ENCODE assay signal across 15 cellular contexts in genomic region chr1:86516366-86516765, GRCh38. TPM values are rescaled to one million over a fixed set of nuclear protein-coding genes. Genes with fewer than 3 reads are reported as not detected.
"Had no signal": no experiment of that assay in that cellular context is flagged by ENCODE, and none has a peak within 500 bp of the region (broad histone marks: within the 10 kb centered on the region; RNA-seq: fewer than 3 reads in every experiment).

No MANE protein-coding gene starts in this region.

- H3K9me3 ChIP-seq: prostate gland, right lobe of liver, spleen, upper lobe of left lung had no signal

- H3K27me3 ChIP-seq: right lobe of liver, spleen, upper lobe of left lung had no signal

- H3K4me3 ChIP-seq: prostate gland, right lobe of liver, spleen, upper lobe of left lung had no signal

- H3K27ac ChIP-seq: prostate gland, right lobe of liver, spleen, upper lobe of left lung, VCaP had no signal

- DNase-seq: activated CD4-positive, alpha-beta memory T cell treated with anti-CD3 and anti-CD28 coated beads, Interleukin-2, amount 10 ng/mL, durations not matched to agents 7 days and 5 days; activated CD8-positive, alpha-beta memory T cell treated with anti-CD3 and anti-CD28 coated beads, Interleukin-2, amount 50 U/mL, for 4 hours; activated naive CD8-positive, alpha-beta T cell treated with anti-CD3 and anti-CD28 coated beads, Interleukin-2, amount 10 ng/mL, durations not matched to agents 7 days and 5 days; left cardiac atrium; occipital lobe; right lobe of liver; spleen; stimulated activated CD4-positive, alpha-beta T cell treated with anti-CD3 and anti-CD28 coated beads, Interleukin-2, amount 100 ng/mL, for 24 hours; stimulated activated naive CD4-positive, alpha-beta T cell treated with Interleukin-2 at 50 U/mL for 16 hours; T-cell; T1000; upper lobe of left lung had no signal

- H3K36me3 ChIP-seq: prostate gland, right lobe of liver, spleen, upper lobe of left lung had no signal

- H3K4me1 ChIP-seq: prostate gland, right lobe of liver, spleen, upper lobe of left lung had no signal

- ATAC-seq: left cardiac atrium, T-cell had no signal

RNA-seq across cellular contexts. Expression of gene CLCA4, which starts 30.5 kb away (rescaled TPM):
- total RNA-seq: activated CD4-positive, alpha-beta memory T cell treated with anti-CD3 and anti-CD28 coated beads, Interleukin-2, amount 10 ng/mL, durations not matched to agents 7 days and 5 days; activated naive CD8-positive, alpha-beta T cell treated with anti-CD3 and anti-CD28 coated beads, Interleukin-2, amount 10 ng/mL, durations not matched to agents 7 days and 5 days; chondrocyte; left cardiac atrium; occipital lobe; T-cell had no signal

RNA-seq across cellular contexts. Expression of gene CLCA1, which starts 47.6 kb away (rescaled TPM):
- total RNA-seq: activated CD4-positive, alpha-beta memory T cell treated with anti-CD3 and anti-CD28 coated beads, Interleukin-2, amount 10 ng/mL, durations not matched to agents 7 days and 5 days; activated naive CD8-positive, alpha-beta T cell treated with anti-CD3 and anti-CD28 coated beads, Interleukin-2, amount 10 ng/mL, durations not matched to agents 7 days and 5 days; chondrocyte; left cardiac atrium; right lobe of liver; spleen had no signal
